Comparison of ENCODE assay signal across 8 cellular contexts in the genomic region with DNA sequence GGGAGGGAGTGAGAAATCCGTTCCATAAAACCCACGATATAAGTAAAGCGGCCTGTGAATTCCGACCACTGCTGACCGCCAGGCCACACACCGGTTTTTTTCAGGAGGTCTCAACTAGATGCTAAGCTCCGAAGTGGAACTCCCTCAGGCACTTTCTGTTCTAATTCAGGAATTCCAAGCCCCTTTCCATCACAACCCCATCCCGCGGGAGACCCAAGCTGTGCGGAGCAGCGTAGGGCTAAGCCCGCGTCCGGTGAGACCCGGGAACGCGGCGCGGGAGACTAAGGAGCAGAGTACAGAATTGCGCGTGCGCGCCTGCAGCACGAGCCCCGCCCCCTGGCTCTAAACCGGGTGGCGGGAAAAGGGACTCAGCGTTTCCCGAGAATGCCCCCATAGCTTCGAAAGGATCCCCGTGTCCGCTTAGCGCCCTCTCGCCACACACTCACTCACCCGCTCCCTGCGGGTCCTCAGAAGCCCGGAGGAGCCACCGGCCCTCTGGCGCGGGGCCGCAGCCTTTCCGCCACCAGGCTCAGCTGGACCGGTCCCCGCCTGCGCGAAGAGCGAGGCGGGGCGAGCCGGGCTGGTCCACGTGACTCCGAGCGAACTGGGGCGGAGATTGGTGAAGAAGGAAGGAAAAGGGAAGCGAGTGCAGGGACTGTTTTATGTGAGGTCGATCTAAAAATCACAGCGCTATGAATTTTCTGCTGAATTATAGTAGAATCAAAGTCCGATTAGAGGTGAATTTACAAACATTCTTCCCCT. TPM values are rescaled to one million over a fixed set of nuclear protein-coding genes. Genes with fewer than 3 reads are reported as not detected.
DNase-seq lines count a peak whose midpoint lies in the region; ATAC-seq, FAIRE-seq and TF ChIP-seq lines count a peak whose summit lies in the region.

A gene with protein sequence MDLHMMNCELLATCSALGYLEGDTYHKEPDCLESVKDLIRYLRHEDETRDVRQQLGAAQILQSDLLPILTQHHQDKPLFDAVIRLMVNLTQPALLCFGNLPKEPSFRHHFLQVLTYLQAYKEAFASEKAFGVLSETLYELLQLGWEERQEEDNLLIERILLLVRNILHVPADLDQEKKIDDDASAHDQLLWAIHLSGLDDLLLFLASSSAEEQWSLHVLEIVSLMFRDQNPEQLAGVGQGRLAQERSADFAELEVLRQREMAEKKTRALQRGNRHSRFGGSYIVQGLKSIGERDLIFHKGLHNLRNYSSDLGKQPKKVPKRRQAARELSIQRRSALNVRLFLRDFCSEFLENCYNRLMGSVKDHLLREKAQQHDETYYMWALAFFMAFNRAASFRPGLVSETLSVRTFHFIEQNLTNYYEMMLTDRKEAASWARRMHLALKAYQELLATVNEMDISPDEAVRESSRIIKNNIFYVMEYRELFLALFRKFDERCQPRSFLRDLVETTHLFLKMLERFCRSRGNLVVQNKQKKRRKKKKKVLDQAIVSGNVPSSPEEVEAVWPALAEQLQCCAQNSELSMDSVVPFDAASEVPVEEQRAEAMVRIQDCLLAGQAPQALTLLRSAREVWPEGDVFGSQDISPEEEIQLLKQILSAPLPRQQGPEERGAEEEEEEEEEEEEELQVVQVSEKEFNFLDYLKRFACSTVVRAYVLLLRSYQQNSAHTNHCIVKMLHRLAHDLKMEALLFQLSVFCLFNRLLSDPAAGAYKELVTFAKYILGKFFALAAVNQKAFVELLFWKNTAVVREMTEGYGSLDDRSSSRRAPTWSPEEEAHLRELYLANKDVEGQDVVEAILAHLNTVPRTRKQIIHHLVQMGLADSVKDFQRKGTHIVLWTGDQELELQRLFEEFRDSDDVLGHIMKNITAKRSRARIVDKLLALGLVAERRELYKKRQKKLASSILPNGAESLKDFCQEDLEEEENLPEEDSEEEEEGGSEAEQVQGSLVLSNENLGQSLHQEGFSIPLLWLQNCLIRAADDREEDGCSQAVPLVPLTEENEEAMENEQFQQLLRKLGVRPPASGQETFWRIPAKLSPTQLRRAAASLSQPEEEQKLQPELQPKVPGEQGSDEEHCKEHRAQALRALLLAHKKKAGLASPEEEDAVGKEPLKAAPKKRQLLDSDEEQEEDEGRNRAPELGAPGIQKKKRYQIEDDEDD (minus strand): TSS at position 567 of the 762 bp plus-strand sequence. CDS start 15,256 bp downstream, outside the sequence.

- H3K4me1 ChIP-seq in esophagus squamous epithelium: peaks cover 7 to 15% (median 11%) of the 10 kb centered on the region in 3 donors

- intact Hi-C loops in esophagus squamous epithelium (cut with DNase I): no loop called here

- peaks cover 0 to 5% of the 10 kb centered on the region in 2 donors for H3K9me3 Mint-ChIP-seq in activated T-cell treated with anti-CD3 and anti-CD28 coated beads, Interleukin-2, amount 50 U/mL, for 72 hours

- peaks cover 49% of the 10 kb centered on the region for H3K4me1 Mint-ChIP-seq in activated T-cell treated with anti-CD3 and anti-CD28 coated beads, Interleukin-2, amount 50 U/mL, for 72 hours (ENCODE audit: low read depth)

- peak within 1 kb of the TSS; percentile 99 for H3K27ac Mint-ChIP-seq in activated T-cell treated with anti-CD3 and anti-CD28 coated beads, Interleukin-2, amount 50 U/mL, for 72 hours

- H3K27ac ChIP-seq in esophagus squamous epithelium: peak within 1 kb of the TSS; percentile 76 to 95 (median 90)

- H3K27me3 Mint-ChIP-seq in activated T-cell treated with anti-CD3 and anti-CD28 coated beads, Interleukin-2, amount 50 U/mL, for 72 hours (ENCODE audit: low read depth): no peaks in the 10 kb centered on the region

- FAIRE-seq in RCC 7860 (lab: Jason Lieb, UNC): peak; percentile 11

- H3K9me3 ChIP-seq in esophagus squamous epithelium: no peaks in the 10 kb centered on the region

- no peaks in the 10 kb centered on the region for H3K36me3 ChIP-seq in esophagus squamous epithelium

- DNase-seq in DMS53 (lab: John Stamatoyannopoulos, UW) (peak; percentile 97), KG1 (lab: John Stamatoyannopoulos, UW) (peak; percentile 40), RCC 7860 (ENCODE audit: low spot score) (peak; percentile 71), esophagus squamous epithelium (lab: John Stamatoyannopoulos, UW) (peak; percentile 27), myocyte (ENCODE audit: low read depth) (peak; percentile 91)
- peak; percentile 89 to 90 for DNase-seq in activated T-cell treated with anti-CD3 and anti-CD28 coated beads, Interleukin-2, amount 50 U/mL, for 72 hours
- DNase-seq in stimulated activated CD8-positive, alpha-beta memory T cell treated with anti-CD3 and anti-CD28 coated beads, Interleukin-7, amount 100 ng/mL, for 48 hours (ENCODE audit: extremely low read depth in 1 of 2, low read depth in 1 of 2): peak; percentile 74

- H3K36me3 Mint-ChIP-seq in activated T-cell treated with anti-CD3 and anti-CD28 coated beads, Interleukin-2, amount 50 U/mL, for 72 hours (ENCODE audit: insufficient read depth in 2 of 2): peaks cover 11 to 16% of the 10 kb centered on the region in 2 donors

- 0 to 1% methylated on average over 27 to 37 of the region's 58 CpGs for WGBS in esophagus squamous epithelium, 2 donors

- peak within 1 kb of the TSS; percentile 94 to 100 for H3K4me3 Mint-ChIP-seq in activated T-cell treated with anti-CD3 and anti-CD28 coated beads, Interleukin-2, amount 50 U/mL, for 72 hours

- ATAC-seq in GM21717 (IDR thresholded peaks at IDR 0.05; ENCODE audit: unreplicated experiment): peak; percentile 89
- peak; percentile 98 to 99 for ATAC-seq in activated T-cell treated with anti-CD3 and anti-CD28 coated beads, Interleukin-2, amount 50 U/mL, for 72 hours (replicated peaks in 1 of 2)

- H3K4me3 ChIP-seq in esophagus squamous epithelium: peak within 1 kb of the TSS; percentile 65 to 91 (median 68)

- peak in 2 of 4 donors; percentile 52 to 68 for TF ChIP-seq POLR2A in esophagus squamous epithelium (IDR thresholded peaks at IDR 0.05)

- no peaks in the 10 kb centered on the region for H3K27me3 ChIP-seq in esophagus squamous epithelium

- TF ChIP-seq CTCF in esophagus squamous epithelium (IDR thresholded peaks at IDR 0.05): peak in 4 of 6 experiments; percentile 4 to 28 (median 16)

RNA-seq across cellular contexts. Expression of the gene that starts here (rescaled TPM):
- total RNA-seq in activated T-cell treated with anti-CD3 and anti-CD28 coated beads, Interleukin-2, amount 50 U/mL, for 72 hours: 10 to 100 TPM; 44.1 to 61.6 TPM
- total RNA-seq in esophagus squamous epithelium (10 to 100 TPM in 2 of 4 donors, 1 to 10 TPM in 2; 6.9 to 16.4 (median 11.4) TPM), myocyte (4.5 and 5.5 TPM in 2 replicates)
- polyA plus RNA-seq in myocyte (2012): 7.5 TPM

Comparison
In these comparisons a context has a peak if more than half of its experiments do, and no peak if none do; other contexts are left out.
1. Peak in every context shown above with its lines: DNase-seq, ATAC-seq, H3K4me3 ChIP-seq and H3K27ac ChIP-seq.
2. DNase-seq: peak in every context shown above with its lines; median percentile 97 in DMS53; 91 in myocyte; 90 in activated T-cell treated with anti-CD3 and anti-CD28 coated beads, Interleukin-2, amount 50 U/mL, for 72 hours; 74 in stimulated activated CD8-positive, alpha-beta memory T cell treated with anti-CD3 and anti-CD28 coated beads, Interleukin-7, amount 100 ng/mL, for 48 hours; 71 in RCC 7860; 40 in KG1; 27 in esophagus squamous epithelium.